In genomic region chr15:48330045-48330840, GRCh38 we compare ENCODE assay signal across 8 cellular contexts. TPM values are rescaled to one million over a fixed set of nuclear protein-coding genes. Genes with fewer than 3 reads are reported as not detected.
DNase-seq lines count a peak whose midpoint lies in the region; ATAC-seq and TF ChIP-seq lines count a peak whose summit lies in the region.

No MANE protein-coding gene starts in this region.

- TF ChIP-seq CTCF in breast epithelium (IDR thresholded peaks at IDR 0.05) (no peak), uterus (IDR thresholded peaks at IDR 0.05) (no peak)

- H3K9ac ChIP-seq in HUES64 (ENCODE audit: low read depth, low read length) = peak overlapping the region; percentile 96; the same call in 1 of the 2 replicates

- peaks cover 16% of the 10 kb centered on the region for H3K36me3 ChIP-seq in HUES64 (ENCODE audit: insufficient read depth, low read length)
- H3K36me3 ChIP-seq in breast epithelium = peaks cover 2% of the 10 kb centered on the region
- no peaks in the 10 kb centered on the region for H3K36me3 ChIP-seq in uterus

- H3K4me3 Mint-ChIP-seq in memory B cell = peak overlapping the region; percentile 97

- H3K27ac Mint-ChIP-seq in memory B cell = peak overlapping the region; percentile 88

- no peaks in the 10 kb centered on the region for H3K27me3 Mint-ChIP-seq in memory B cell

- H3K27me3 ChIP-seq in HUES64 (ENCODE audit: insufficient read depth, low read length) = no peaks in the 10 kb centered on the region
- H3K27me3 ChIP-seq in breast epithelium = no peaks in the 10 kb centered on the region
- H3K27me3 ChIP-seq in uterus = no peaks in the 10 kb centered on the region

- H3K27ac ChIP-seq in HUES64 (ENCODE audit: low read depth, low read length) = peak overlapping the region; percentile 94; the same call in 1 of the 2 replicates
- peak overlapping the region; percentile 95 to 98 for H3K27ac ChIP-seq in breast epithelium
- H3K27ac ChIP-seq in uterus = peak overlapping the region; percentile 99

- intact Hi-C loops in breast epithelium (cut with DNase I; ENCODE audit: low total_unique reads) (no loop called here), uterus (cut with DNase I; ENCODE audit: low total_unique reads) (no loop called here)

- peaks cover 19% of the 10 kb centered on the region for H3K4me1 Mint-ChIP-seq in memory B cell

- H3K36me3 Mint-ChIP-seq in memory B cell = no peaks in the 10 kb centered on the region

- H3K9me3 ChIP-seq in HUES64 (ENCODE audit: insufficient read depth, low read depth, low read length) = no peaks in the 10 kb centered on the region
- no peaks in the 10 kb centered on the region for H3K9me3 ChIP-seq in breast epithelium
- no peaks in the 10 kb centered on the region for H3K9me3 ChIP-seq in uterus

- H3K9me3 Mint-ChIP-seq in memory B cell = no peaks in the 10 kb centered on the region

- H3K4me1 ChIP-seq in HUES64 (ENCODE audit: insufficient read depth, low read length) = peaks cover 26% of the 10 kb centered on the region
- peaks cover 0 to 7% of the 10 kb centered on the region in 2 donors for H3K4me1 ChIP-seq in breast epithelium
- peaks cover 4 to 7% of the 10 kb centered on the region in 2 donors for H3K4me1 ChIP-seq in uterus

- WGBS in HUES64 = 22% methylated on average over 11 of the region's 12 CpGs

- no peak for ATAC-seq in memory B cell (ENCODE audit: low read depth)
- ATAC-seq in GM21528 (IDR thresholded peaks at IDR 0.05; ENCODE audit: low FRiP score, unreplicated experiment) = no peak
- no peak for ATAC-seq in GM18511 (IDR thresholded peaks at IDR 0.05; ENCODE audit: unreplicated experiment)

- no peak for TF ChIP-seq POLR2A in breast epithelium (IDR thresholded peaks at IDR 0.05)
- no peak for TF ChIP-seq POLR2A in uterus (IDR thresholded peaks at IDR 0.05)

- DNase-seq in AG08395 (ENCODE audit: low spot score) (peak; percentile 12), breast epithelium (ENCODE audit: low spot score in 2 of 2) (no peak), memory B cell (ENCODE audit: low spot score in 2 of 2) (no peak), uterus (no peak), NCI-H1048 (lab: John Stamatoyannopoulos, UW) (no peak)

- H3K4me3 ChIP-seq in HUES64 (ENCODE audit: low read length) = peak overlapping the region; percentile 93
- H3K4me3 ChIP-seq in breast epithelium = peak overlapping the region; percentile 77 to 88 (median 84)
- peak overlapping the region; percentile 72 to 89 for H3K4me3 ChIP-seq in uterus

RNA-seq across cellular contexts. Expression of gene DUT, which starts 1.0 kb away (rescaled TPM):
- polyA plus RNA-seq in HUES64 (2013, experiment 1 of 2) = 152 TPM
- polyA plus RNA-seq in HUES64 (2013, experiment 2 of 2) = 135 TPM
- 100 to 1,000 TPM; 101 to 105 (median 105) TPM for total RNA-seq in breast epithelium
- total RNA-seq in uterus = 100 to 1,000 TPM in 3 of 4 donors, 10 to 100 TPM in 1; 67.1 to 235 (median 171) TPM
